17 cellular contexts compared by ENCODE assay signal in the genomic region with DNA sequence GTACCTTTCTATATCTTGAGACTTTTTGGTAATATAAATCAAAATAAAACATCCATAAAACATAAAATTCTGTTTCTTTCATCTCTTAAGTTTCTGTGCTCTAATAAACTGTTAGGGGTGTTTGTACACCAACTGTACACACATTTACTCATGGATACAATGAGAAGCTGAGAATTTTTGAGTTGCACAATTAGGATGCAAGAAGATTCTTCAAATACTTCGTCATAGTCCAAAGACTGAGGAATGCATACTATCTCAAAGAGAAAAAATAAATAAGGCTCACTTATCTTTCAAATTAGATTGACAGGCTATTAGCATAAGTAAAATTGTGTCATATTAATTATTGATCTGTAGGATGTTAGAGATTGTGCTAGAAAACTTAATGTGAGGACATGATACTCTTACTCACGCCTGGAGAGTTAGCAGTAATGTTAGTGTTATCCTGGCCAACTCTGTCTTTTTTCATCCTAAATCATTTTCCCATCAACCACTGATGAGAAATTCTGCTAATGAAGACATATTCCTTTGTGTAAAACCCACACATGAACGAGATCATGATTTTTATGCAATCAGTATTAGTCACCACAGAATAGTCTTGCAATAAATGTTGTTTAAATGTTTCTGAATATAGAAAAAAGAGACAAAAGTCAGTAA.
DNase-seq lines count a peak whose midpoint lies in the region; ATAC-seq and TF ChIP-seq lines count a peak whose summit lies in the region.
"Had no signal": no experiment of that assay in that cellular context is flagged by ENCODE, and none has a peak within 500 bp of the region (broad histone marks: within the 10 kb centered on the region; RNA-seq: fewer than 3 reads in every experiment).

No MANE protein-coding gene starts in this region.

- H3K4me2 ChIP-seq in SK-N-SH = no peak overlapping the region

- H3K27me3 ChIP-seq in BJ (ENCODE audit: control insufficient read depth, insufficient read depth, low read length) = no peaks in the 10 kb centered on the region
- no peaks in the 10 kb centered on the region for H3K27me3 ChIP-seq in SK-N-SH (ENCODE audit: insufficient read depth)
- H3K27me3 ChIP-seq: thyroid gland had no signal

- H3K9me3 Mint-ChIP-seq in effector memory CD8-positive, alpha-beta T cell = peaks cover 3 to 5% of the 10 kb centered on the region in 2 donors

- peaks cover 0 to 13% of the 10 kb centered on the region in 2 experiments; a peak in 3 of 4 replicates for H3K4me1 ChIP-seq in SK-N-SH (ENCODE audit: control insufficient read depth in 1 of 2, insufficient read depth in 2 of 2, low read depth in 1 of 2, low read length in 1 of 2)
- H3K4me1 ChIP-seq: thyroid gland had no signal

- POLR2A ChIA-PET in BJ (lab: Charles Lee) = no interaction called here
- POLR2A ChIA-PET in SK-N-SH (lab: Yijun Ruan, JAX) = no interaction called here

- peak overlapping the region in 1 of 2 experiments; percentile 76; a peak in 2 of 4 replicates for H3K27ac ChIP-seq in SK-N-SH (ENCODE audit: low read depth in 2 of 2, low read length in 1 of 2)
- H3K27ac ChIP-seq: thyroid gland had no signal

- TF ChIP-seq RAD21 in SK-N-SH (IDR thresholded peaks at IDR 0.05; ENCODE audit: low read length) = no peak

- no peak for TF ChIP-seq EP300 in SK-N-SH (IDR thresholded peaks at IDR 0.05; ENCODE audit: borderline replicate concordance in 1 of 2, low read depth in 1 of 2, low read length in 1 of 2)

- H3K27me3 Mint-ChIP-seq in effector memory CD8-positive, alpha-beta T cell = no peaks in the 10 kb centered on the region

- H3F3A ChIP-seq in SK-N-SH (replicated peaks; ENCODE audit: insufficient read depth) = peaks cover 3% of the 10 kb centered on the region

- H3K4me1 Mint-ChIP-seq in effector memory CD8-positive, alpha-beta T cell (ENCODE audit: low read depth in 2 of 2) = no peaks in the 10 kb centered on the region
- H3K4me1 Mint-ChIP-seq: activated naive CD4-positive, alpha-beta T cell treated with anti-CD3 and anti-CD28 coated beads, Interleukin-2, amount 50 U/mL, for 24 hours; CD14-positive monocyte had no signal

- H3K4me3 Mint-ChIP-seq in effector memory CD8-positive, alpha-beta T cell = no peak overlapping the region
- H3K4me3 Mint-ChIP-seq: activated naive CD4-positive, alpha-beta T cell treated with anti-CD3 and anti-CD28 coated beads, Interleukin-2, amount 50 U/mL, for 24 hours; CD14-positive monocyte; WTC11 had no signal

- no peaks in the 10 kb centered on the region for H3K9me2 ChIP-seq in SK-N-SH

- DNase-seq in BJ (ENCODE audit: low read depth) = peak; percentile 34
- no peak for DNase-seq in SK-N-SH
- DNase-seq in fibroblast of the aortic adventitia (ENCODE audit: low read depth) = peak; percentile 78
- peak; percentile 87 for DNase-seq in renal cortical epithelial cell (ENCODE audit: low read depth)
- DNase-seq in RKO (ENCODE audit: low spot score) = no peak
- DNase-seq in effector memory CD8-positive, alpha-beta T cell = no peak
- no peak for DNase-seq in NAMALWA (ENCODE audit: low spot score)
- no peak for DNase-seq in Right ventricle myocardium inferior (ENCODE audit: missing footprints)
- DNase-seq: activated CD8-positive, alpha-beta memory T cell treated with anti-CD3 and anti-CD28 coated beads, Interleukin-2, amount 50 U/mL, for 4 hours; cerebellar nuclear complex; erythroblast; NCI-H1105; NCI-H345 had no signal

- H3K36me3 ChIP-seq in BJ (ENCODE audit: control insufficient read depth, insufficient read depth, low read length) = no peaks in the 10 kb centered on the region
- no peaks in the 10 kb centered on the region for H3K36me3 ChIP-seq in SK-N-SH (replicated peaks in 1 of 2; ENCODE audit: control insufficient read depth in 1 of 2, insufficient read depth in 2 of 2, low read length in 1 of 2)
- H3K36me3 ChIP-seq: thyroid gland had no signal

- 76% methylated on average over 3 of the region's 3 CpGs for WGBS in SK-N-SH (ENCODE audit: low lambda C conversion rate)

- no peaks in the 10 kb centered on the region for H3K36me3 Mint-ChIP-seq in effector memory CD8-positive, alpha-beta T cell (ENCODE audit: insufficient read depth)
- H3K36me3 Mint-ChIP-seq: activated naive CD4-positive, alpha-beta T cell treated with anti-CD3 and anti-CD28 coated beads, Interleukin-2, amount 50 U/mL, for 24 hours; CD14-positive monocyte had no signal

- H3K79me2 ChIP-seq in SK-N-SH (ENCODE audit: insufficient read depth) = no peaks in the 10 kb centered on the region

- H3K4me3 ChIP-seq in BJ (ENCODE audit: low read depth, low read length) (no peak overlapping the region), SK-N-SH (ENCODE audit: low read depth in 2 of 2, low read length in 1 of 2) (no peak overlapping the region), fibroblast of the aortic adventitia (ENCODE audit: low read depth, low read length) (no peak overlapping the region)
- H3K4me3 ChIP-seq: thyroid gland had no signal

- TF ChIP-seq CTCF in BJ (IDR thresholded peaks at IDR 0.05; ENCODE audit: insufficient read depth, low read depth, low read length) (no peak), SK-N-SH (IDR thresholded peaks at IDR 0.05) (no peak), fibroblast of the aortic adventitia (IDR thresholded peaks at IDR 0.05; ENCODE audit: insufficient read depth, low read length) (no peak)

- intact Hi-C loops in Right ventricle myocardium inferior (cut with DNase I) = loop anchor here (5.0 kb wide), 1 partner anchor 96 kb away; no protein-coding TSS in a partner anchor

- CTCF ChIA-PET in BJ (lab: Yijun Ruan, JAX) (interaction anchor here (1.1 kb wide), 1 partner anchor 411 kb away, joined by 3 read pairs; no protein-coding TSS in a partner anchor), SK-N-SH (lab: Yijun Ruan, JAX) (interaction anchor here (0.7 to 1.2 kb wide), 2 partner anchors 632 to 1489 kb away, joined by 3 read pairs; no protein-coding TSS in a partner anchor)

- H4K20me1 ChIP-seq in SK-N-SH (ENCODE audit: insufficient read depth) = no peaks in the 10 kb centered on the region

- peak overlapping the region; percentile 30; the same call in 1 of the 2 replicates for H2AFZ ChIP-seq in SK-N-SH (ENCODE audit: low read depth)

- H3K9ac ChIP-seq in SK-N-SH = no peak overlapping the region

- H3K9me3 ChIP-seq in SK-N-SH = no peaks in the 10 kb centered on the region
- H3K9me3 ChIP-seq: thyroid gland had no signal

- H3K27ac Mint-ChIP-seq in effector memory CD8-positive, alpha-beta T cell = no peak overlapping the region
- H3K27ac Mint-ChIP-seq: activated naive CD4-positive, alpha-beta T cell treated with anti-CD3 and anti-CD28 coated beads, Interleukin-2, amount 50 U/mL, for 24 hours; CD14-positive monocyte; WTC11 had no signal

- no peak for ATAC-seq in effector memory CD8-positive, alpha-beta T cell (replicated peaks)
- no peak for ATAC-seq in Right ventricle myocardium inferior
- ATAC-seq: WTC11 had no signal

TF ChIP-seq in SK-N-SH, 30 proteins besides CTCF, POLR2A, EP300 and RAD21:
- TF ChIP-seq, protein P1, sequence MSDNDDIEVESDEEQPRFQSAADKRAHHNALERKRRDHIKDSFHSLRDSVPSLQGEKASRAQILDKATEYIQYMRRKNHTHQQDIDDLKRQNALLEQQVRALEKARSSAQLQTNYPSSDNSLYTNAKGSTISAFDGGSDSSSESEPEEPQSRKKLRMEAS (IDR thresholded peaks at IDR 0.05; ENCODE audit: low read depth) = no peak
- no peak for TF ChIP-seq TAF1 (IDR thresholded peaks at IDR 0.05; ENCODE audit: borderline replicate concordance, low read depth, low read length)
TF ChIP-seq in SK-N-SH: peak in this region for 0.

Comparison
In these comparisons a context has a peak if more than half of its experiments do, and no peak if none do; other contexts are left out.
1. DNase-seq: peak in BJ (single experiment), fibroblast of the aortic adventitia (single experiment) and renal cortical epithelial cell (single experiment); none in SK-N-SH (single experiment), RKO (single experiment), effector memory CD8-positive, alpha-beta T cell (0 of 3), NAMALWA (single experiment) and Right ventricle myocardium inferior (single experiment).